ENCODE assay signal across 30 cellular contexts in the genomic region with DNA sequence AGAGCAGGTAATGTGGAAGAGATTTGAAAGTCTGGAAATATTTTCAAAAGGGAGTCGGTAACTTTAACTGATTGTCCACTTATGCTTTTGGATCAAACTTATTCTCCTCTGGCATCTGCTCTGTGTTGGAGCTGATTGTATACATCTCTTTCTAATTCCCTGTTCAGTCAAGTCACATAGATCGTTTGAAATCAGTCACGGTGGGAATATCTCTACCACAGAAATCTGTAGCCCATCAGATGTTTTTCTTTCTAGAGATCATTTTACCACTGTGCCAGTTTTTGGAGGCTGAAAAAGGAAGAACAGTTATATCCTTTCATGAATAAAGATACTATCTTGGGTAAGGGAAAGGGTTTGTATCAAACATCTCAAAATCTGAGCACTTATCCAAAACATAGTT.
"Had no signal": no experiment of that assay in that cellular context is flagged by ENCODE, and none has a peak within 500 bp of the region (broad histone marks: within the 10 kb centered on the region; RNA-seq: fewer than 3 reads in every experiment).

No MANE protein-coding gene starts in this region.

- H3K4me3 ChIP-seq: esophagus muscularis mucosa, left lung, lower lobe of right lung, mucosa of descending colon, psoas muscle, suprapubic skin, tibial artery, upper lobe of right lung had no signal

- H3K79me2 ChIP-seq: parathyroid adenoma had no signal

- DNase-seq: activated CD4-positive, alpha-beta memory T cell treated with anti-CD3 and anti-CD28 coated beads for 36 hours; activated CD4-positive, alpha-beta T cell treated with anti-CD3 and anti-CD28 coated beads, Interleukin-2, amount 10 ng/mL, durations not matched to agents 24 days and 14 days; activated CD4-positive, CD25-positive, alpha-beta regulatory T cell treated with anti-CD3 and anti-CD28 coated beads, Interleukin-2, amount 50 U/mL, for 72 hours; activated CD8-positive, alpha-beta memory T cell treated with anti-CD3 and anti-CD28 coated beads, Interleukin-2, amount 50 U/mL, for 4 hours; activated gamma-delta T cell; activated naive CD4-positive, alpha-beta T cell treated with anti-CD3 and anti-CD28 coated beads, Interleukin-2, amount 10 ng/mL, durations not matched to agents 7 days and 5 days; activated naive CD8-positive, alpha-beta T cell treated with anti-CD3 and anti-CD28 coated beads, Interleukin-2, amount 10 ng/mL, durations not matched to agents 7 days and 5 days; activated T-cell treated with anti-CD3 and anti-CD28 coated beads, Interleukin-2, amount 50 U/mL, for 1 hour; amniotic stem cell; caudate nucleus; endodermal cell; left lung; lower lobe of right lung; mesendoderm; mucosa of descending colon; naive B cell; nephron progenitor cell; psoas muscle; stimulated activated CD4-positive, alpha-beta T cell treated with anti-CD3 and anti-CD28 coated beads, Interleukin-4, amount 100 ng/mL, for 24 hours; stimulated activated CD8-positive, alpha-beta memory T cell treated with anti-CD3 and anti-CD28 coated beads, Interleukin-4, amount 100 ng/mL, for 48 hours; SW 1271; T-helper 17 cell; tibial artery; upper lobe of right lung had no signal

- H3K9ac ChIP-seq: parathyroid adenoma had no signal

- H3K27me3 ChIP-seq: esophagus muscularis mucosa, left lung, suprapubic skin, tibial artery, upper lobe of right lung had no signal

- H3K9me3 ChIP-seq: esophagus muscularis mucosa, left lung, lower lobe of right lung, mucosa of descending colon, psoas muscle, suprapubic skin, tibial artery, upper lobe of right lung had no signal

- H3K27ac ChIP-seq: esophagus muscularis mucosa, left lung, lower lobe of right lung, parathyroid adenoma, psoas muscle, suprapubic skin, tibial artery, upper lobe of right lung had no signal

- H3K4me1 ChIP-seq: esophagus muscularis mucosa, left lung, lower lobe of right lung, parathyroid adenoma, psoas muscle, suprapubic skin, upper lobe of right lung had no signal

- H3K9me3 Mint-ChIP-seq: activated CD4-positive, alpha-beta T cell treated with anti-CD3 and anti-CD28 coated beads, Interleukin-2, amount 10 ng/mL, durations not matched to agents 24 days and 14 days; activated naive CD8-positive, alpha-beta T cell treated with anti-CD3 and anti-CD28 coated beads, Interleukin-2, amount 10 ng/mL, durations not matched to agents 7 days and 5 days; dendritic cell treated with granulocyte-macrophage colony-stimulating factor and Interleukin-4, amounts not matched to agents 40 ng/mL and 50 ng/mL, for 4 days; endodermal cell; nephron progenitor cell had no signal

- H3K27ac Mint-ChIP-seq: activated CD4-positive, alpha-beta memory T cell treated with anti-CD3 and anti-CD28 coated beads for 36 hours; activated CD4-positive, alpha-beta T cell treated with anti-CD3 and anti-CD28 coated beads, Interleukin-2, amount 10 ng/mL, durations not matched to agents 24 days and 14 days; activated naive CD4-positive, alpha-beta T cell treated with anti-CD3 and anti-CD28 coated beads, Interleukin-2, amount 10 ng/mL, durations not matched to agents 7 days and 5 days; activated naive CD8-positive, alpha-beta T cell treated with anti-CD3 and anti-CD28 coated beads, Interleukin-2, amount 10 ng/mL, durations not matched to agents 7 days and 5 days; activated T-helper 1 cell treated with anti-CD3 and anti-CD28 coated beads, Interleukin-12 subunit alpha, Interleukin-12 subunit beta, Interleukin-2, Interleukin-4 antibody, amounts not matched to agents 30 ng/mL and 10 ng/mL and 1 ng/mL, durations not matched to agents 14 hours and 24 hours and 36 hours; dendritic cell treated with granulocyte-macrophage colony-stimulating factor and Interleukin-4, amounts not matched to agents 40 ng/mL and 50 ng/mL, for 4 days; endodermal cell; naive B cell; nephron progenitor cell; stimulated activated memory B cell treated with anti-CD40 and anti-IgM and Interleukin-4, amounts not matched to agents 10 μg/mL and 1 μg/mL and 100 μg/mL, for 72 hours; T-helper 17 cell had no signal

- H3K4me1 Mint-ChIP-seq: activated CD4-positive, alpha-beta T cell treated with anti-CD3 and anti-CD28 coated beads, Interleukin-2, amount 10 ng/mL, durations not matched to agents 24 days and 14 days; activated naive CD4-positive, alpha-beta T cell treated with anti-CD3 and anti-CD28 coated beads, Interleukin-2, amount 10 ng/mL, durations not matched to agents 7 days and 5 days; activated naive CD8-positive, alpha-beta T cell treated with anti-CD3 and anti-CD28 coated beads, Interleukin-2, amount 10 ng/mL, durations not matched to agents 7 days and 5 days; endodermal cell; naive B cell; nephron progenitor cell; stimulated activated memory B cell treated with anti-CD40 and anti-IgM and Interleukin-4, amounts not matched to agents 10 μg/mL and 1 μg/mL and 100 μg/mL, for 72 hours; T-helper 17 cell had no signal

- H3K27me3 Mint-ChIP-seq: activated CD4-positive, alpha-beta memory T cell treated with anti-CD3 and anti-CD28 coated beads for 36 hours; activated CD4-positive, alpha-beta T cell treated with anti-CD3 and anti-CD28 coated beads, Interleukin-2, amount 10 ng/mL, durations not matched to agents 24 days and 14 days; activated naive CD4-positive, alpha-beta T cell treated with anti-CD3 and anti-CD28 coated beads, Interleukin-2, amount 10 ng/mL, durations not matched to agents 7 days and 5 days; activated naive CD8-positive, alpha-beta T cell treated with anti-CD3 and anti-CD28 coated beads, Interleukin-2, amount 10 ng/mL, durations not matched to agents 7 days and 5 days; dendritic cell treated with granulocyte-macrophage colony-stimulating factor and Interleukin-4, amounts not matched to agents 40 ng/mL and 50 ng/mL, for 4 days; naive B cell; stimulated activated memory B cell treated with anti-CD40 and anti-IgM and Interleukin-4, amounts not matched to agents 10 μg/mL and 1 μg/mL and 100 μg/mL, for 72 hours; T-helper 17 cell had no signal

- H3K36me3 ChIP-seq: esophagus muscularis mucosa, left lung, lower lobe of right lung, suprapubic skin, tibial artery, upper lobe of right lung had no signal

- H3K36me3 Mint-ChIP-seq: activated CD4-positive, alpha-beta memory T cell treated with anti-CD3 and anti-CD28 coated beads for 36 hours; activated naive CD4-positive, alpha-beta T cell treated with anti-CD3 and anti-CD28 coated beads, Interleukin-2, amount 10 ng/mL, durations not matched to agents 7 days and 5 days; activated naive CD8-positive, alpha-beta T cell treated with anti-CD3 and anti-CD28 coated beads, Interleukin-2, amount 10 ng/mL, durations not matched to agents 7 days and 5 days; naive B cell; stimulated activated memory B cell treated with anti-CD40 and anti-IgM and Interleukin-4, amounts not matched to agents 10 μg/mL and 1 μg/mL and 100 μg/mL, for 72 hours had no signal

- H3K4me3 Mint-ChIP-seq: activated CD4-positive, alpha-beta memory T cell treated with anti-CD3 and anti-CD28 coated beads for 36 hours; activated CD4-positive, alpha-beta T cell treated with anti-CD3 and anti-CD28 coated beads, Interleukin-2, amount 10 ng/mL, durations not matched to agents 24 days and 14 days; activated naive CD4-positive, alpha-beta T cell treated with anti-CD3 and anti-CD28 coated beads, Interleukin-2, amount 10 ng/mL, durations not matched to agents 7 days and 5 days; activated naive CD8-positive, alpha-beta T cell treated with anti-CD3 and anti-CD28 coated beads, Interleukin-2, amount 10 ng/mL, durations not matched to agents 7 days and 5 days; activated T-helper 1 cell treated with anti-CD3 and anti-CD28 coated beads, Interleukin-12 subunit alpha, Interleukin-12 subunit beta, Interleukin-2, Interleukin-4 antibody, amounts not matched to agents 30 ng/mL and 10 ng/mL and 1 ng/mL, durations not matched to agents 14 hours and 24 hours and 36 hours; dendritic cell treated with granulocyte-macrophage colony-stimulating factor and Interleukin-4, amounts not matched to agents 40 ng/mL and 50 ng/mL, for 4 days; endodermal cell; naive B cell; nephron progenitor cell; stimulated activated memory B cell treated with anti-CD40 and anti-IgM and Interleukin-4, amounts not matched to agents 10 μg/mL and 1 μg/mL and 100 μg/mL, for 72 hours; T-helper 17 cell had no signal

- H2AFZ ChIP-seq: parathyroid adenoma had no signal
